ENCODE assay signal across 12 cellular contexts in genomic region chr5:141778211-141778610, GRCh38.
DNase-seq lines count a peak whose midpoint lies in the region; ATAC-seq and TF ChIP-seq lines count a peak whose summit lies in the region.
"Had no signal": no experiment of that assay in that cellular context is flagged by ENCODE, and none has a peak within 500 bp of the region (broad histone marks: within the 10 kb centered on the region; RNA-seq: fewer than 3 reads in every experiment).

No MANE protein-coding gene starts in this region.

- no peak for TF ChIP-seq CTCF in fibroblast of lung (conservative IDR thresholded peaks at IDR 0.05 in 1 of 2, IDR thresholded peaks at IDR 0.05 in 1 of 2; ENCODE audit: low read depth in 1 of 2, low read length in 2 of 2)

- H3K27me3 ChIP-seq in GM23248 (replicated peaks; ENCODE audit: insufficient read depth) (no peaks in the 10 kb centered on the region), fibroblast of lung (ENCODE audit: control insufficient read depth, insufficient read depth, low read length) (peaks cover 8% of the 10 kb centered on the region)
- H3K27me3 ChIP-seq: tibial nerve had no signal

- H3K4me1 ChIP-seq in GM23248 (ENCODE audit: insufficient read depth) (peaks cover 16% of the 10 kb centered on the region), fibroblast of lung (ENCODE audit: control insufficient read depth, extremely low read depth, insufficient read depth, low read length) (no peaks in the 10 kb centered on the region)

- no peaks in the 10 kb centered on the region for H3K9me3 ChIP-seq in GM23248 (ENCODE audit: low read depth)
- H3K9me3 ChIP-seq in fibroblast of lung (ENCODE audit: control insufficient read depth, insufficient read depth, low read depth, low read length): no peaks in the 10 kb centered on the region
- H3K9me3 ChIP-seq: tibial nerve had no signal

- H3K36me3 ChIP-seq in GM23248 (ENCODE audit: low read depth) (no peaks in the 10 kb centered on the region), fibroblast of lung (ENCODE audit: control insufficient read depth, insufficient read depth, low read length) (no peaks in the 10 kb centered on the region)
- H3K36me3 ChIP-seq: tibial nerve had no signal

- H2AFZ ChIP-seq in GM23248: peak overlapping the region; percentile 31; the same call in 1 of the 2 replicates
- H2AFZ ChIP-seq in fibroblast of lung (ENCODE audit: low read length): no peak overlapping the region

- no peak for ATAC-seq in HG03354 (IDR thresholded peaks at IDR 0.05; ENCODE audit: poor library complexity, severe bottlenecking, unreplicated experiment)

- H4K20me1 ChIP-seq in GM23248 (ENCODE audit: insufficient read depth): no peaks in the 10 kb centered on the region
- no peaks in the 10 kb centered on the region for H4K20me1 ChIP-seq in fibroblast of lung (ENCODE audit: control insufficient read depth, extremely low read depth, insufficient read depth, low read length)

- H3K9me2 ChIP-seq in GM23248 (ENCODE audit: insufficient read depth): no peaks in the 10 kb centered on the region

- H3K4me3 ChIP-seq in GM23248: no peak overlapping the region
- H3K4me3 ChIP-seq in fibroblast of lung (replicated peaks in 1 of 4; ENCODE audit: control extremely low read depth in 1 of 4, insufficient read depth in 1 of 4, low read depth in 3 of 4, low read length in 4 of 4): no peak overlapping the region
- H3K4me3 ChIP-seq in skeletal muscle cell (ENCODE audit: low read depth, low read length): no peak overlapping the region
- H3K4me3 ChIP-seq: tibial nerve had no signal

- in situ Hi-C loops in GM23248 (cut with MboI): no loop called here

- H3K4me2 ChIP-seq in GM23248 (ENCODE audit: unreplicated experiment) (peak overlapping the region; percentile 18), fibroblast of lung (ENCODE audit: extremely low read depth, insufficient read depth, low read length) (no peak overlapping the region)

- H3K79me2 ChIP-seq in GM23248 (ENCODE audit: insufficient read depth): no peaks in the 10 kb centered on the region
- no peaks in the 10 kb centered on the region for H3K79me2 ChIP-seq in fibroblast of lung (ENCODE audit: control insufficient read depth, insufficient read depth, low read length)

- H3F3A ChIP-seq in GM23248 (ENCODE audit: insufficient read depth): peaks cover 12% of the 10 kb centered on the region; the same call in 1 of the 2 replicates

- 31 to 38% methylated on average over 11 of the region's 11 CpGs for WGBS in GM23248 (ENCODE audit: low coverage in 1 of 2, low lambda C conversion rate in 2 of 2, missing lambda C conversion rate in 2 of 2), 2 experiments

- H3K27ac ChIP-seq in GM23248 (peak overlapping the region; percentile 58), fibroblast of lung (ENCODE audit: insufficient read depth, low read length) (no peak overlapping the region)
- H3K27ac ChIP-seq: tibial nerve had no signal

- H3K9ac ChIP-seq in GM23248: 0 out of 2 replicates have a peak overlapping the region, but pooled peaks have one; percentile 29
- no peak overlapping the region for H3K9ac ChIP-seq in fibroblast of lung (ENCODE audit: insufficient read depth, low read length)

- DNase-seq in GM23248 (peak; percentile 91), fibroblast of lung (ENCODE audit: low read depth in 2 of 2) (peak; percentile 86 to 90), skeletal muscle cell (ENCODE audit: low read depth) (peak; percentile 36), SW 1271 (lab: John Stamatoyannopoulos, UW) (no peak), cortex of kidney (lab: John Stamatoyannopoulos, UW) (no peak), DMS153 treated with DMSO at 0.1 percent for 48 hours (lab: John Stamatoyannopoulos, UW; ENCODE audit: unreplicated experiment) (no peak)
- DNase-seq: activated B cell treated with CpG ODN at 0.5 μM for 24 hours; activated naive CD8-positive, alpha-beta T cell treated with anti-CD3 and anti-CD28 coated beads, Interleukin-2, amount 10 ng/mL, durations not matched to agents 7 days and 5 days; NCI-H748 treated with DMSO at 0.1 percent for 48 hours had no signal

TF ChIP-seq in PFSK-1, 5 proteins besides CTCF, POLR2A, EP300 and RAD21:
- TF ChIP-seq FOXP2 (optimal IDR thresholded peaks at IDR 0.05; ENCODE audit: borderline replicate concordance, extremely low read depth, extremely low read length, insufficient read depth): peak; percentile 51
- TF ChIP-seq TAF1 (IDR thresholded peaks at IDR 0.05; ENCODE audit: borderline replicate concordance, insufficient read depth, low read length): no peak
TF ChIP-seq in PFSK-1: peak in this region for 1.

Comparison
In these comparisons a context has a peak if more than half of its experiments do, and no peak if none do; other contexts are left out.
1. DNase-seq: peak in GM23248 (single experiment), fibroblast of lung (2 of 2) and skeletal muscle cell (single experiment); none in SW 1271 (0 of 2), cortex of kidney (single experiment) and DMS153 treated with DMSO at 0.1 percent for 48 hours (single experiment).